Comparison of ENCODE assay signal across 1 cellular context in the genomic region with DNA sequence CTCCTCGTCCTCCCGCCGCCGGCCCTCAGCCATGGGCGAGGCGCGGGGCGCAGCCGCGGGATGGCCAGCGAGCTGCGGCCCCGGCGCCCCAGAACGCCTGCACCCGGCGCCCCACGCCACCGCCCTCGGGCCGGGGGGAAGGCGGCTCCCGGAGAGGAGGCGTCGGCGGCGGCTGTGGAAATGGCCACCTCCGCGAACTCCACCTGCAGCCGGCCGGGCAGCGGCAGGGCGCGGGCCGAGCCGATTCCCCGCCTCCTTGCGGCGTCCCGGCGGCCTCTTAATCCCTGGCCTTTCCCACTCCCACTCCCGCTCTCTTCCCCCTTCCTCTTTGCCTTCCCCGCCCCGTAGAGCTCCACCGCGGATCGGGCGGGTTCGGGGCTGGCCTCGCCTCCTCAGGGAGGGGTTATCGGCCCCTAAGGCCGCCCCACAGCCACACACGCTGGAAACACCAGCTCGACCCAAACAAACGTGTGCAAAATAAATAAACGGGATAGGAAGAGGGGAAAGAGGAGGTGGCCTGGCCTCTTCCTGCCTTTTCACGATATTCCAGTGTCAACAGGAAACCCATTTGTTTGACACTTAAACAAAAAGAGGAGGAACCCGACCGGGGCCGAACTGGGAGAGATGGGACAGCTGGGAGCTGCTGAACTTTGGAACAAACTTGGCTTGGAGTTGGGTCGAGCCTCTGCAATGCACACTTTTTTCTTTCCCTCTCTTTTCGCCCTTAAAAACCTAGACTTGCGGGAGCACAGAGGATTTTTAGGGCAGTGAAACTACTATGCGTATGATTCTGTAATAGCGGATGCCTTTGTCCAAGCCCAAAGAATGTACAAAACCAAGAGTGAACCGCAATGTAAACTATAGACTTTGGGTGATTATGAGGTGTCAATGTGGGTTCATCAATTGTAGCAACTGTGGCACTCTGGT.
TF ChIP-seq lines count a peak whose summit lies in the region.

SH3D19 (minus strand) TSS at position 286 of the 927 bp plus-strand sequence; CDS start at position 33, 253 bp downstream.

TF ChIP-seq in HepG2, 621 proteins besides CTCF, POLR2A, EP300 and RAD21 (continues in another document):
- TF ChIP-seq CSRNP2 (CRISPR knock-in tag; conservative IDR thresholded peaks at IDR 0.05; ENCODE audit: low read depth): no peak
- TF ChIP-seq POLR2G (IDR thresholded peaks at IDR 0.05; ENCODE audit: low read depth, low read length): peak; percentile 65
- TF ChIP-seq MXD3 (CRISPR knock-in tag; IDR thresholded peaks at IDR 0.05): peak; percentile 44; the same call in 1 of the 2 replicates
- peak; percentile 82 for TF ChIP-seq AHR (CRISPR knock-in tag; IDR thresholded peaks at IDR 0.05)
- peak; percentile 63; the same call in 1 of the 2 replicates for TF ChIP-seq NFATC3 (CRISPR knock-in tag; IDR thresholded peaks at IDR 0.05)
- no peak for TF ChIP-seq ZNF546 (CRISPR knock-in tag; conservative IDR thresholded peaks at IDR 0.05)
- TF ChIP-seq SOX13 (IDR thresholded peaks at IDR 0.05): peak; percentile 86
- TF ChIP-seq SOX13 (CRISPR knock-in tag; conservative IDR thresholded peaks at IDR 0.05 in 1 of 2, IDR thresholded peaks at IDR 0.05 in 1 of 2): peak in 1 of 2 experiments; percentile 95; a peak in 2 of 4 replicates
- no peak for TF ChIP-seq NR1H2 (CRISPR knock-in tag; IDR thresholded peaks at IDR 0.05; ENCODE audit: borderline replicate concordance, low read depth)
- TF ChIP-seq ZNF362 (CRISPR knock-in tag; IDR thresholded peaks at IDR 0.05; ENCODE audit: borderline replicate concordance): peak; percentile 82; the same call in 1 of the 2 replicates
- peak; percentile 93 for TF ChIP-seq PHF5A (CRISPR knock-in tag; IDR thresholded peaks at IDR 0.05; ENCODE audit: low read depth, unreplicated experiment)
- no peak for TF ChIP-seq SUZ12 (IDR thresholded peaks at IDR 0.05; ENCODE audit: low read depth, low read length)
- TF ChIP-seq ATF7-NPFF (CRISPR knock-in tag; IDR thresholded peaks at IDR 0.05; ENCODE audit: low read depth): peak; percentile 82; the same call in 1 of the 2 replicates
- peak; percentile 91 for TF ChIP-seq RXRA (CRISPR knock-in tag; IDR thresholded peaks at IDR 0.05)
- no peak for TF ChIP-seq ZNF225 (CRISPR knock-in tag; IDR thresholded peaks at IDR 0.05)
- TF ChIP-seq MIER3 (CRISPR knock-in tag; IDR thresholded peaks at IDR 0.05; ENCODE audit: borderline replicate concordance): peak; percentile 78; the same call in 1 of the 2 replicates
- peak; percentile 98 for TF ChIP-seq SAP130 (CRISPR knock-in tag; IDR thresholded peaks at IDR 0.05; ENCODE audit: low read depth)
- peak; percentile 21 for TF ChIP-seq CCAR2 (optimal IDR thresholded peaks at IDR 0.05; ENCODE audit: low read depth, low read length)
- peak; percentile 29; the same call in 1 of the 2 replicates for TF ChIP-seq PHF20 (CRISPR knock-in tag; IDR thresholded peaks at IDR 0.05)
- TF ChIP-seq, protein P1, sequence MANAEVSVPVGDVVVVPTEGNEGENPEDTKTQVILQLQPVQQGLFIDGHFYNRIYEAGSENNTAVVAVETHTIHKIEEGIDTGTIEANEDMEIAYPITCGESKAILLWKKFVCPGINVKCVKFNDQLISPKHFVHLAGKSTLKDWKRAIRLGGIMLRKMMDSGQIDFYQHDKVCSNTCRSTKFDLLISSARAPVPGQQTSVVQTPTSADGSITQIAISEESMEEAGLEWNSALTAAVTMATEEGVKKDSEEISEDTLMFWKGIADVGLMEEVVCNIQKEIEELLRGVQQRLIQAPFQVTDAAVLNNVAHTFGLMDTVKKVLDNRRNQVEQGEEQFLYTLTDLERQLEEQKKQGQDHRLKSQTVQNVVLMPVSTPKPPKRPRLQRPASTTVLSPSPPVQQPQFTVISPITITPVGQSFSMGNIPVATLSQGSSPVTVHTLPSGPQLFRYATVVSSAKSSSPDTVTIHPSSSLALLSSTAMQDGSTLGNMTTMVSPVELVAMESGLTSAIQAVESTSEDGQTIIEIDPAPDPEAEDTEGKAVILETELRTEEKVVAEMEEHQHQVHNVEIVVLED (CRISPR knock-in tag; IDR thresholded peaks at IDR 0.05; ENCODE audit: borderline replicate concordance): peak; percentile 64; the same call in 1 of the 2 replicates
- TF ChIP-seq, protein P2, sequence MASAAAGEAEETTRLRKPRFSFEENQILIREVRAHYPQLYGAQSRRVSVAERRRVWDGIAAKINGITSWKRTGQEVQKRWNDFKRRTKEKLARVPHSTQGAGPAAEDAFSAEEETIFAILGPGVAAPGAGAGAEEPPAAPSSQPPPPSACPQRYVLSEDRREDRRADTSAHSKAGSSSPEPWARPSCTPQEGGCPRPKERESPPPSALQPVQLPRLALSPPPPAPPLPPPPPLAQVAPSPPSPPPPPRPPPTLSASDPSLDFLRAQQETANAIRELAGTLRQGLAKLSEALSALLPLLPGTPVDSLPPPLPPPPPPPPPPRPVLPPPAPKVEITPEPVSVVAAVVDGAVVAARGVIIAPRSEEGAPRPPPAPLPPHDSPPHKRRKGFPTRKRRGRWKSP (CRISPR knock-in tag; IDR thresholded peaks at IDR 0.05): peak; percentile 75; the same call in 1 of the 2 replicates
- TF ChIP-seq ETV5 (CRISPR knock-in tag; IDR thresholded peaks at IDR 0.05; ENCODE audit: borderline replicate concordance): peak; percentile 99
- no peak for TF ChIP-seq TCF12 (IDR thresholded peaks at IDR 0.05)
- TF ChIP-seq TCF12 (CRISPR knock-in tag; IDR thresholded peaks at IDR 0.05): peak; percentile 94
- TF ChIP-seq TERF1 (CRISPR knock-in tag; IDR thresholded peaks at IDR 0.05): no peak
- peak; percentile 84 for TF ChIP-seq TAF1 (CRISPR knock-in tag; IDR thresholded peaks at IDR 0.05)
- peak; percentile 51; the same call in 1 of the 2 replicates for TF ChIP-seq SMAD3 (CRISPR knock-in tag; IDR thresholded peaks at IDR 0.05)
- TF ChIP-seq, protein P3, sequence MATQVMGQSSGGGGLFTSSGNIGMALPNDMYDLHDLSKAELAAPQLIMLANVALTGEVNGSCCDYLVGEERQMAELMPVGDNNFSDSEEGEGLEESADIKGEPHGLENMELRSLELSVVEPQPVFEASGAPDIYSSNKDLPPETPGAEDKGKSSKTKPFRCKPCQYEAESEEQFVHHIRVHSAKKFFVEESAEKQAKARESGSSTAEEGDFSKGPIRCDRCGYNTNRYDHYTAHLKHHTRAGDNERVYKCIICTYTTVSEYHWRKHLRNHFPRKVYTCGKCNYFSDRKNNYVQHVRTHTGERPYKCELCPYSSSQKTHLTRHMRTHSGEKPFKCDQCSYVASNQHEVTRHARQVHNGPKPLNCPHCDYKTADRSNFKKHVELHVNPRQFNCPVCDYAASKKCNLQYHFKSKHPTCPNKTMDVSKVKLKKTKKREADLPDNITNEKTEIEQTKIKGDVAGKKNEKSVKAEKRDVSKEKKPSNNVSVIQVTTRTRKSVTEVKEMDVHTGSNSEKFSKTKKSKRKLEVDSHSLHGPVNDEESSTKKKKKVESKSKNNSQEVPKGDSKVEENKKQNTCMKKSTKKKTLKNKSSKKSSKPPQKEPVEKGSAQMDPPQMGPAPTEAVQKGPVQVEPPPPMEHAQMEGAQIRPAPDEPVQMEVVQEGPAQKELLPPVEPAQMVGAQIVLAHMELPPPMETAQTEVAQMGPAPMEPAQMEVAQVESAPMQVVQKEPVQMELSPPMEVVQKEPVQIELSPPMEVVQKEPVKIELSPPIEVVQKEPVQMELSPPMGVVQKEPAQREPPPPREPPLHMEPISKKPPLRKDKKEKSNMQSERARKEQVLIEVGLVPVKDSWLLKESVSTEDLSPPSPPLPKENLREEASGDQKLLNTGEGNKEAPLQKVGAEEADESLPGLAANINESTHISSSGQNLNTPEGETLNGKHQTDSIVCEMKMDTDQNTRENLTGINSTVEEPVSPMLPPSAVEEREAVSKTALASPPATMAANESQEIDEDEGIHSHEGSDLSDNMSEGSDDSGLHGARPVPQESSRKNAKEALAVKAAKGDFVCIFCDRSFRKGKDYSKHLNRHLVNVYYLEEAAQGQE (IDR thresholded peaks at IDR 0.05; ENCODE audit: borderline replicate concordance in 1 of 2, low read depth in 1 of 2, low read length in 2 of 2): peak in 1 of 2 experiments; percentile 73; a peak in 2 of 4 replicates
- TF ChIP-seq MEIS2 (CRISPR knock-in tag; IDR thresholded peaks at IDR 0.05): 0 out of 2 replicates have a peak, but pooled peaks have one; percentile 73
- peak; percentile 39 for TF ChIP-seq ZNF329 (CRISPR knock-in tag; IDR thresholded peaks at IDR 0.05; ENCODE audit: low read depth)
- TF ChIP-seq, protein P4, sequence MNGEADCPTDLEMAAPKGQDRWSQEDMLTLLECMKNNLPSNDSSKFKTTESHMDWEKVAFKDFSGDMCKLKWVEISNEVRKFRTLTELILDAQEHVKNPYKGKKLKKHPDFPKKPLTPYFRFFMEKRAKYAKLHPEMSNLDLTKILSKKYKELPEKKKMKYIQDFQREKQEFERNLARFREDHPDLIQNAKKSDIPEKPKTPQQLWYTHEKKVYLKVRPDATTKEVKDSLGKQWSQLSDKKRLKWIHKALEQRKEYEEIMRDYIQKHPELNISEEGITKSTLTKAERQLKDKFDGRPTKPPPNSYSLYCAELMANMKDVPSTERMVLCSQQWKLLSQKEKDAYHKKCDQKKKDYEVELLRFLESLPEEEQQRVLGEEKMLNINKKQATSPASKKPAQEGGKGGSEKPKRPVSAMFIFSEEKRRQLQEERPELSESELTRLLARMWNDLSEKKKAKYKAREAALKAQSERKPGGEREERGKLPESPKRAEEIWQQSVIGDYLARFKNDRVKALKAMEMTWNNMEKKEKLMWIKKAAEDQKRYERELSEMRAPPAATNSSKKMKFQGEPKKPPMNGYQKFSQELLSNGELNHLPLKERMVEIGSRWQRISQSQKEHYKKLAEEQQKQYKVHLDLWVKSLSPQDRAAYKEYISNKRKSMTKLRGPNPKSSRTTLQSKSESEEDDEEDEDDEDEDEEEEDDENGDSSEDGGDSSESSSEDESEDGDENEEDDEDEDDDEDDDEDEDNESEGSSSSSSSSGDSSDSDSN (CRISPR knock-in tag; IDR thresholded peaks at IDR 0.05): peak; percentile 95
- peak; percentile 78 for TF ChIP-seq TCF7 (IDR thresholded peaks at IDR 0.05; ENCODE audit: low read depth)
- TF ChIP-seq IKZF4 (CRISPR knock-in tag; IDR thresholded peaks at IDR 0.05; ENCODE audit: borderline replicate concordance, low read depth, not compliant biosample characterization): peak; percentile 11
- TF ChIP-seq SIX1 (CRISPR knock-in tag; IDR thresholded peaks at IDR 0.05; ENCODE audit: borderline replicate concordance): peak; percentile 81
- no peak for TF ChIP-seq SMARCC2 (IDR thresholded peaks at IDR 0.05)
- peak; percentile 95 for TF ChIP-seq ZNF609 (CRISPR knock-in tag; IDR thresholded peaks at IDR 0.05; ENCODE audit: borderline replicate concordance)
- TF ChIP-seq ZFAT (CRISPR knock-in tag; conservative IDR thresholded peaks at IDR 0.05): no peak
